Comparison of ENCODE assay signal across 15 cellular contexts in the genomic region with DNA sequence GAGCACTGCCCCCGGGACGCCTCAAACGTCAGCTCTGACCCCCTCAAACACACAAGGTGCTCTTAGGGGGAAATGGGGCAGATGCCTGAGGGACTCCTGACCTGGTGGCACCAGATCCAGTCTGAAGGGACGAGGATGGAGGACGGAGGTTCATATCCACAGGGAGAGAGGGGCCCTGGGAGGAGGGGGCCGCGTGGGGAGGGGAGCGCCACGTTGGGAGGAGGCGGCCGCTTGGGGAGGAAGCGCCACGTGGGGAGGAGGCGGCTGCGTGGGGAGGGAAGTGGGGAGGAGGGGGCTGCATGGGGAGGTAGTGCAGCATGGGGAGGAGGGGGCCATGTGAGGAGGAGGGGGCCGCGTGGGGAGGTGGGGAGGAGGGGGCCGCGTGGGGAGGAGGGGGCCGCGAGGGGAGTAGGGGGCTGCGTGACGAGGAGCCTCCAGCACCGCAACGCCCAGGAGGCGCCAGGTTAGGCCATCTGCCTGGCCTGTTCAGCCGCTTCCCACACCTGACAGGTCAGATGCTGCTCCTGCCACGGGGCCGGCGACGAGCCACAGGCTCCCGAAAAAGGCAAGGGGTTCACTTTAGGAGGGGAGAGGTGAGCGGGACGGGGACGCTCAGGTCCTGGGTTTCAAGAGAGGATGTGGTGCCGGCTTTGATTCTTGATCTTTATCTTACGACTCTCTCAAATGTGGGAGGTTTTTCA. TPM values are rescaled to one million over a fixed set of nuclear protein-coding genes. Genes with fewer than 3 reads are reported as not detected.
A peak's percentile ranks its signal among the peaks of the same experiment; 100 is the strongest.
DNase-seq lines count a peak whose midpoint lies in the region; ATAC-seq, FAIRE-seq and TF ChIP-seq lines count a peak whose summit lies in the region.
"Had no signal": no experiment of that assay in that cellular context is flagged by ENCODE, and none has a peak within 500 bp of the region (broad histone marks: within the 10 kb centered on the region; RNA-seq: fewer than 3 reads in every experiment).

No MANE protein-coding gene starts in this region.

- no peaks in the 10 kb centered on the region for H3K4me1 ChIP-seq in astrocyte (ENCODE audit: insufficient read depth, low read length)
- H3K4me1 ChIP-seq: esophagus muscularis mucosa had no signal

- no peak for TF ChIP-seq CTCF in HFFc6 (IDR thresholded peaks at IDR 0.05)
- TF ChIP-seq CTCF in astrocyte (IDR thresholded peaks at IDR 0.05; ENCODE audit: insufficient read depth, low read depth, low read length) = no peak
- TF ChIP-seq CTCF in progenitor cell of endocrine pancreas (IDR thresholded peaks at IDR 0.05; ENCODE audit: unreplicated experiment) = no peak

- no peaks in the 10 kb centered on the region for H3K27me3 ChIP-seq in astrocyte (ENCODE audit: insufficient read depth, low read length)
- H3K27me3 ChIP-seq: esophagus muscularis mucosa had no signal

- H3K36me3 Mint-ChIP-seq in activated CD4-positive, alpha-beta T cell treated with anti-CD3 and anti-CD28 coated beads, Interleukin-2, amount 10 ng/mL, durations not matched to agents 7 days and 5 days (ENCODE audit: low read depth) = peaks cover 20% of the 10 kb centered on the region
- H3K36me3 Mint-ChIP-seq in HFFc6 (ENCODE audit: low read depth) = peaks cover 10% of the 10 kb centered on the region
- peaks cover 14% of the 10 kb centered on the region for H3K36me3 Mint-ChIP-seq in astrocyte (ENCODE audit: low read depth, unreplicated experiment)
- H3K36me3 Mint-ChIP-seq in progenitor cell of endocrine pancreas (ENCODE audit: insufficient read depth) = peaks cover 10% of the 10 kb centered on the region

- peak; percentile 54 for DNase-seq in activated CD4-positive, alpha-beta T cell treated with anti-CD3 and anti-CD28 coated beads, Interleukin-2, amount 10 ng/mL, durations not matched to agents 7 days and 5 days
- no peak for DNase-seq in activated CD4-positive, alpha-beta T cell treated with anti-CD3 and anti-CD28 coated beads for 4 hours
- DNase-seq in HFFc6 (peak; percentile 21), astrocyte (ENCODE audit: low read depth) (no peak), progenitor cell of endocrine pancreas (ENCODE audit: low spot score, unreplicated experiment) (no peak), NK-92 (lab: John Stamatoyannopoulos, UW; ENCODE audit: unreplicated experiment) (no peak)
- DNase-seq: activated T-cell treated with anti-CD3 and anti-CD28 coated beads, Interleukin-2, amount 50 U/mL, for 1 hour; dermis blood vessel endothelial cell; NCI-H187 treated with DMSO at 0.1 percent for 48 hours; NCI-H510A treated with DMSO at 0.1 percent for 48 hours had no signal

- H3K9ac ChIP-seq in astrocyte (ENCODE audit: low read length) = no peak overlapping the region

- H2AFZ ChIP-seq in astrocyte (ENCODE audit: low read depth, low read length) = no peak overlapping the region

- H3K36me3 ChIP-seq in astrocyte (ENCODE audit: insufficient read depth, low read length) = peaks cover 7% of the 10 kb centered on the region

- H3K4me2 ChIP-seq in astrocyte (ENCODE audit: low read length) = no peak overlapping the region

- CTCF ChIA-PET in activated CD4-positive, alpha-beta T cell treated with anti-CD3 and anti-CD28 coated beads, Interleukin-2, amount 10 ng/mL, durations not matched to agents 7 days and 5 days (lab: Charles Lee) = no interaction called here

- ATAC-seq in HG02623 (IDR thresholded peaks at IDR 0.05; ENCODE audit: unreplicated experiment) (no peak), HG03045 (IDR thresholded peaks at IDR 0.05; ENCODE audit: unreplicated experiment) (no peak)
- ATAC-seq: mucosa of descending colon had no signal

- no peak for FAIRE-seq in astrocyte (lab: Jason Lieb, UNC)

- no peak overlapping the region for H3K4me3 Mint-ChIP-seq in activated CD4-positive, alpha-beta T cell treated with anti-CD3 and anti-CD28 coated beads, Interleukin-2, amount 10 ng/mL, durations not matched to agents 7 days and 5 days
- H3K4me3 Mint-ChIP-seq in HFFc6 (no peak overlapping the region), astrocyte (ENCODE audit: unreplicated experiment) (no peak overlapping the region), progenitor cell of endocrine pancreas (ENCODE audit: low read depth) (no peak overlapping the region)

- H3K9me3 ChIP-seq in astrocyte (ENCODE audit: insufficient read depth, low read depth, low read length) = no peaks in the 10 kb centered on the region
- H3K9me3 ChIP-seq: esophagus muscularis mucosa, mucosa of descending colon had no signal

- no peaks in the 10 kb centered on the region for H3K27me3 Mint-ChIP-seq in activated CD4-positive, alpha-beta T cell treated with anti-CD3 and anti-CD28 coated beads, Interleukin-2, amount 10 ng/mL, durations not matched to agents 7 days and 5 days
- H3K27me3 Mint-ChIP-seq in HFFc6 (ENCODE audit: insufficient read depth) (peaks cover 9% of the 10 kb centered on the region), astrocyte (ENCODE audit: low read depth, unreplicated experiment) (no peaks in the 10 kb centered on the region), progenitor cell of endocrine pancreas (no peaks in the 10 kb centered on the region)

- H3K9me3 Mint-ChIP-seq in activated CD4-positive, alpha-beta T cell treated with anti-CD3 and anti-CD28 coated beads, Interleukin-2, amount 10 ng/mL, durations not matched to agents 7 days and 5 days = no peaks in the 10 kb centered on the region
- H3K9me3 Mint-ChIP-seq in HFFc6 = no peaks in the 10 kb centered on the region
- H3K9me3 Mint-ChIP-seq in astrocyte (ENCODE audit: unreplicated experiment) = no peaks in the 10 kb centered on the region
- peaks cover 3% of the 10 kb centered on the region for H3K9me3 Mint-ChIP-seq in progenitor cell of endocrine pancreas (ENCODE audit: low read depth)

- H3K27ac ChIP-seq in astrocyte (ENCODE audit: low read depth, low read length) = no peak overlapping the region
- H3K27ac ChIP-seq: esophagus muscularis mucosa, VCaP had no signal

- POLR2A ChIA-PET in activated CD4-positive, alpha-beta T cell treated with anti-CD3 and anti-CD28 coated beads, Interleukin-2, amount 10 ng/mL, durations not matched to agents 7 days and 5 days (lab: Charles Lee) = no interaction called here

- peak overlapping the region; percentile 31 for H3K27ac Mint-ChIP-seq in activated CD4-positive, alpha-beta T cell treated with anti-CD3 and anti-CD28 coated beads, Interleukin-2, amount 10 ng/mL, durations not matched to agents 7 days and 5 days
- H3K27ac Mint-ChIP-seq in HFFc6 (peak overlapping the region; percentile 25), astrocyte (ENCODE audit: unreplicated experiment) (peak overlapping the region; percentile 0), progenitor cell of endocrine pancreas (peak overlapping the region; percentile 45)

- H3K4me1 Mint-ChIP-seq in activated CD4-positive, alpha-beta T cell treated with anti-CD3 and anti-CD28 coated beads, Interleukin-2, amount 10 ng/mL, durations not matched to agents 7 days and 5 days = no peaks in the 10 kb centered on the region
- peaks cover 3% of the 10 kb centered on the region for H3K4me1 Mint-ChIP-seq in HFFc6 (ENCODE audit: low read depth)
- no peaks in the 10 kb centered on the region for H3K4me1 Mint-ChIP-seq in astrocyte (ENCODE audit: low read depth, unreplicated experiment)
- no peaks in the 10 kb centered on the region for H3K4me1 Mint-ChIP-seq in progenitor cell of endocrine pancreas (ENCODE audit: low read depth)

- peaks cover 19% of the 10 kb centered on the region for H4K20me1 ChIP-seq in astrocyte (ENCODE audit: insufficient read depth, low read length)

- no peaks in the 10 kb centered on the region for H3K79me2 ChIP-seq in astrocyte (ENCODE audit: insufficient read depth, low read length)

- H3K4me3 ChIP-seq in astrocyte (ENCODE audit: insufficient read depth, low read depth, low read length) = no peak overlapping the region
- H3K4me3 ChIP-seq: esophagus muscularis mucosa, mucosa of descending colon had no signal

RNA-seq across cellular contexts. Expression of a gene that starts 36.7 kb away (rescaled TPM):
- total RNA-seq in activated CD4-positive, alpha-beta T cell treated with anti-CD3 and anti-CD28 coated beads, Interleukin-2, amount 10 ng/mL, durations not matched to agents 7 days and 5 days = 1 to 10 TPM; 7.3 to 9.8 TPM
- 1 to 10 TPM; 1.4 to 2.5 (median 2.0) TPM for total RNA-seq in HFFc6 (2021; fragmentation: NEBNext Ultra II Directional; extraction: Animal tissue kit (Norgen Biotek cat#: 25700))
- total RNA-seq in astrocyte (3.0 and 5.0 TPM in 2 replicates), progenitor cell of endocrine pancreas (0.17 and 0.18 TPM in 2 replicates)

Comparison
In these comparisons a context has a peak if more than half of its experiments do, and no peak if none do; other contexts are left out.
1. DNase-seq: peak in activated CD4-positive, alpha-beta T cell treated with anti-CD3 and anti-CD28 coated beads, Interleukin-2, amount 10 ng/mL, durations not matched to agents 7 days and 5 days (single experiment) and HFFc6 (single experiment); none in activated CD4-positive, alpha-beta T cell treated with anti-CD3 and anti-CD28 coated beads for 4 hours (0 of 2), astrocyte (single experiment), progenitor cell of endocrine pancreas (single experiment) and NK-92 (single experiment).
2. Peak in every context shown above with its lines, with median percentiles within 50 percentile points of each other: H3K27ac Mint-ChIP-seq.